In genomic region chr15:89794627-89795241, GRCh38 we compare ENCODE assay signal across 13 cellular contexts. TPM values are rescaled to one million over a fixed set of nuclear protein-coding genes. Genes with fewer than 3 reads are reported as not detected.
DNase-seq lines count a peak whose midpoint lies in the region; TF ChIP-seq lines count a peak whose summit lies in the region.
"Had no signal": no experiment of that assay in that cellular context is flagged by ENCODE, and none has a peak within 500 bp of the region (broad histone marks: within the 10 kb centered on the region; RNA-seq: fewer than 3 reads in every experiment).

No MANE protein-coding gene starts in this region.

- H3K27ac ChIP-seq in RWPE1, result peak overlapping the region; percentile 31

- intact Hi-C loops in lower leg skin (cut with DNase I; ENCODE audit: low total_unique reads), result loop anchor here (5.0 kb wide), 1 partner anchor 1813 kb away; no protein-coding TSS in a partner anchor

- CTCF ChIA-PET in RWPE1 (lab: Yijun Ruan, JAX), result interaction anchor here (0.7 to 0.9 kb wide), 2 partner anchors 54 to 123 kb away, joined by 3 to 4 read pairs; no protein-coding TSS in a partner anchor

- no peak for TF ChIP-seq POLR2A in lower leg skin (IDR thresholded peaks at IDR 0.05)

- 49 to 52% methylated on average over 5 of the region's 5 CpGs for WGBS in lower leg skin, 2 donors

- TF ChIP-seq CTCF in RWPE1 (conservative IDR thresholded peaks at IDR 0.05; ENCODE audit: low read depth), result no peak
- no peak for TF ChIP-seq CTCF in fibroblast of mammary gland (conservative IDR thresholded peaks at IDR 0.05; ENCODE audit: control insufficient read depth, insufficient read depth, low read depth, low read length)
- TF ChIP-seq CTCF in lower leg skin (IDR thresholded peaks at IDR 0.05), result no peak

- peak; percentile 77 for DNase-seq in EH (ENCODE audit: low read depth)
- no peak for DNase-seq in RWPE1 (ENCODE audit: low spot score)
- DNase-seq in fibroblast of mammary gland (ENCODE audit: low read depth), result peak; percentile 62
- DNase-seq in non-pigmented ciliary epithelial cell (ENCODE audit: low read depth), result peak; percentile 24
- DNase-seq in stimulated activated naive CD4-positive, alpha-beta T cell treated with Interleukin-2 at 50 U/mL for 16 hours (lab: John Stamatoyannopoulos, UW), result no peak
- no peak for DNase-seq in T-helper 9 cell
- no peak for DNase-seq in stimulated activated CD4-positive, alpha-beta T cell treated with anti-CD3 and anti-CD28 coated beads, Interleukin-2, amount 100 ng/mL, for 48 hours
- no peak for DNase-seq in lower leg skin (ENCODE audit: low spot score in 2 of 2)
- DNase-seq: activated CD4-positive, alpha-beta T cell treated with anti-CD3 and anti-CD28 coated beads for 36 hours; heart left ventricle had no signal

- POLR2A ChIA-PET in RWPE1 (lab: Yijun Ruan, JAX; ENCODE audit: low non-redundant PET), result no interaction called here

- no peak overlapping the region for H3K4me3 ChIP-seq in fibroblast of mammary gland (ENCODE audit: control insufficient read depth, low read depth, low read length)
- no peak overlapping the region for H3K4me3 ChIP-seq in lower leg skin (ENCODE audit: low read depth, poor library complexity, severe bottlenecking)
- H3K4me3 ChIP-seq: heart left ventricle had no signal

RNA-seq across cellular contexts. Expression of gene MESP2, which starts 18.6 kb away (rescaled TPM):
- total RNA-seq in lower leg skin, result 1 to 10 TPM in 1 of 4 donors, under 1 TPM in 1, not detected in 2; 0.45 to 1.1 TPM
- total RNA-seq: mononuclear cell, skeletal muscle tissue, urinary bladder had no signal

RNA-seq across cellular contexts. Expression of gene ANPEP, which starts 19.9 kb away (rescaled TPM):
- total RNA-seq in lower leg skin, result 10 to 100 TPM; 14.9 to 67.3 (median 21.6) TPM

RNA-seq across cellular contexts. Expression of gene MESP1, which starts 43.7 kb away (rescaled TPM):
- 1 to 10 TPM in 3 of 4 donors, under 1 TPM in 1; 0.61 to 1.7 (median 1.3) TPM for total RNA-seq in lower leg skin
- total RNA-seq: mononuclear cell, urinary bladder had no signal

Comparison
In these comparisons a context has a peak if more than half of its experiments do, and no peak if none do; other contexts are left out.
1. DNase-seq: peak in EH (single experiment), fibroblast of mammary gland (single experiment) and non-pigmented ciliary epithelial cell (single experiment); none in RWPE1 (single experiment), stimulated activated naive CD4-positive, alpha-beta T cell treated with Interleukin-2 at 50 U/mL for 16 hours (single experiment), T-helper 9 cell (single experiment), stimulated activated CD4-positive, alpha-beta T cell treated with anti-CD3 and anti-CD28 coated beads, Interleukin-2, amount 100 ng/mL, for 48 hours (0 of 2) and lower leg skin (0 of 2).